Comparison of ENCODE assay signal across 28 cellular contexts in the genomic region with DNA sequence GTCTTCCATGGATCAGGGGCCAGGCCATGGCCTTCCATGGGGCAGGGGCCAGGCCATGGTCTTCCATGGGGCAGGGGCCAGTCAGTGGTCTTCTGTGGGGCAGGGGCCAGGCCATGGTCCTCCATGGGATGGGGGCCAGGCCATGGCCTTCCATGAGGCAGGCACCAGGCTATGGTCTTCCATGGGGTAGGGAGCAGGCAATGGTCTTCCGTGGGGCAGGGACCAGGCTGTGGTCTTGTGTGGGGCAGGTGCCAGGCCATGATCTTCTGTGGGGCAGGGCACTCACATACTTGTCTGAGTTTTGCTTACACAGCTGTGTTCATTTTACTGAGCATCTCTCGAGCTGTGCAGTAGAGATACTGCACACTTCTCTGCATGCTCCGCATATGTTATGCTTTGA. TPM values are rescaled to one million over a fixed set of nuclear protein-coding genes. Genes with fewer than 3 reads are reported as not detected.
"Had no signal": no experiment of that assay in that cellular context is flagged by ENCODE, and none has a peak within 500 bp of the region (broad histone marks: within the 10 kb centered on the region; RNA-seq: fewer than 3 reads in every experiment).

No MANE protein-coding gene starts in this region.

- H3K4me3 ChIP-seq: heart left ventricle, left ventricle myocardium inferior, lung, mucosa of descending colon, ovary, prostate gland, sigmoid colon, stomach, testis, thyroid gland, transverse colon, upper lobe of left lung had no signal

- ATAC-seq: mucosa of descending colon; naive thymus-derived CD4-positive, alpha-beta T cell; right cardiac atrium had no signal

- H3K27ac ChIP-seq: heart left ventricle, left ventricle myocardium inferior, neutrophil, ovary, prostate gland, sigmoid colon, stomach, testis, thyroid gland, transverse colon, upper lobe of left lung had no signal

- H3K4me3 Mint-ChIP-seq: naive thymus-derived CD4-positive, alpha-beta T cell; nephron; neural crest cell had no signal

- H3K36me3 Mint-ChIP-seq: naive thymus-derived CD4-positive, alpha-beta T cell had no signal

- H3K4me1 Mint-ChIP-seq: naive thymus-derived CD4-positive, alpha-beta T cell; nephron; neural crest cell had no signal

- H3K27me3 ChIP-seq: heart left ventricle, neutrophil, ovary, sigmoid colon, stomach, testis, thyroid gland, transverse colon, upper lobe of left lung had no signal

- DNase-seq: heart left ventricle; islet precursor cell; left ventricle myocardium inferior; mesendoderm; midbrain; mucosa of descending colon; naive thymus-derived CD4-positive, alpha-beta T cell; occipital lobe; ovary; retina; right cardiac atrium; sigmoid colon; small intestine; stimulated activated CD4-positive, alpha-beta T cell treated with anti-CD3 and anti-CD28 coated beads, Interleukin-1b, Interleukin-23, amount 100 ng/mL, for 48 hours; stimulated activated CD4-positive, alpha-beta T cell treated with anti-CD3 and anti-CD28 coated beads, Interleukin-2, amount 100 ng/mL, for 48 hours; stimulated activated CD4-positive, alpha-beta T cell treated with anti-CD3 and anti-CD28 coated beads, Interleukin-4, amount 100 ng/mL, for 4 hours; stimulated activated CD8-positive, alpha-beta memory T cell treated with anti-CD3 and anti-CD28 coated beads, Interleukin-4, amount 100 ng/mL, for 48 hours; stimulated activated naive CD4-positive, alpha-beta T cell; stomach; testis; thyroid gland; transverse colon had no signal

- H3K4me1 ChIP-seq: left ventricle myocardium inferior, prostate gland, sigmoid colon, stomach, testis, thyroid gland, transverse colon, upper lobe of left lung had no signal

- H3K36me3 ChIP-seq: heart left ventricle, left ventricle myocardium inferior, neutrophil, ovary, prostate gland, sigmoid colon, stomach, thyroid gland, transverse colon, upper lobe of left lung had no signal

- H3K9me3 ChIP-seq: mucosa of descending colon, neutrophil, ovary, prostate gland, stomach, testis, thyroid gland, transverse colon, upper lobe of left lung had no signal

- H3K27ac Mint-ChIP-seq: naive thymus-derived CD4-positive, alpha-beta T cell; nephron had no signal

RNA-seq across cellular contexts. Expression of gene THBS2, which starts 57.3 kb away (rescaled TPM):
- total RNA-seq: naive thymus-derived CD4-positive, alpha-beta T cell had no signal
